In genomic region chr21:44927587-44928461, GRCh38 we compare ENCODE assay signal across 8 cellular contexts. TPM values are rescaled to one million over a fixed set of nuclear protein-coding genes. Genes with fewer than 3 reads are reported as not detected.
DNase-seq lines count a peak whose midpoint lies in the region; FAIRE-seq and TF ChIP-seq lines count a peak whose summit lies in the region.

No MANE protein-coding gene starts in this region.

- H3K36me3 ChIP-seq in OCI-LY7 (ENCODE audit: insufficient read depth, low read length) (no peaks in the 10 kb centered on the region), skeletal muscle satellite cell (ENCODE audit: insufficient read depth, low read length) (no peaks in the 10 kb centered on the region), WERI-Rb-1 (no peaks in the 10 kb centered on the region)

- H3K4me3 ChIP-seq in OCI-LY7 (ENCODE audit: low read depth, low read length, poor library complexity, severe bottlenecking) = peak overlapping the region; percentile 51
- no peak overlapping the region for H3K4me3 ChIP-seq in foreskin fibroblast (ENCODE audit: low read depth in 1 of 2, low read length in 2 of 2)
- H3K4me3 ChIP-seq in skeletal muscle satellite cell (ENCODE audit: low read length) = peak overlapping the region; percentile 57
- H3K4me3 ChIP-seq in WERI-Rb-1 (ENCODE audit: low read depth, low read length) = no peak overlapping the region

- peak overlapping the region; percentile 81 for H3K9ac ChIP-seq in skeletal muscle satellite cell (ENCODE audit: low read depth, low read length)

- peaks cover 2% of the 10 kb centered on the region for H3K36me3 Mint-ChIP-seq in activated T-cell treated with anti-CD3 and anti-CD28 coated beads, Interleukin-2, amount 50 U/mL, for 24 hours (ENCODE audit: low read depth)

- H3K4me3 Mint-ChIP-seq in activated T-cell treated with anti-CD3 and anti-CD28 coated beads, Interleukin-2, amount 50 U/mL, for 24 hours = peak overlapping the region; percentile 78

- no peaks in the 10 kb centered on the region for H3K27me3 Mint-ChIP-seq in activated T-cell treated with anti-CD3 and anti-CD28 coated beads, Interleukin-2, amount 50 U/mL, for 24 hours

- no peak overlapping the region for H2AFZ ChIP-seq in OCI-LY7 (ENCODE audit: low read length)

- no peak overlapping the region for H3K27ac ChIP-seq in OCI-LY7 (ENCODE audit: low read depth, low read length, poor library complexity, severe bottlenecking)
- no peak overlapping the region for H3K27ac ChIP-seq in WERI-Rb-1

- H3K27me3 ChIP-seq in skeletal muscle satellite cell (ENCODE audit: control insufficient read depth, insufficient read depth, low read length) = no peaks in the 10 kb centered on the region
- H3K27me3 ChIP-seq in WERI-Rb-1 (ENCODE audit: insufficient read depth, low read depth, severe bottlenecking) = peaks cover 43% of the 10 kb centered on the region

- CTCF ChIA-PET in OCI-LY7 (lab: Charles Lee; ENCODE audit: unreplicated experiment) = interaction anchor here (0.6 kb wide), 4 partner anchors 8 to 127 kb away, joined by 3 to 5 read pairs (median 3); no protein-coding TSS in a partner anchor

- TF ChIP-seq CTCF in OCI-LY7 (conservative IDR thresholded peaks at IDR 0.05; ENCODE audit: low read length) (no peak), foreskin fibroblast (IDR thresholded peaks at IDR 0.05; ENCODE audit: low read depth, low read length) (no peak), WERI-Rb-1 (IDR thresholded peaks at IDR 0.05; ENCODE audit: low read depth, low read length) (no peak)

- BruUV-seq in OCI-LY7 (replicated peaks; lab: Mats Ljungman, UMichigan) = no TSS peak

- DNase-seq in GM19239 (ENCODE audit: insufficient read length, low spot score) (no peak), OCI-LY7 (ENCODE audit: low spot score) (peak; percentile 73), foreskin fibroblast (peak; percentile 53 to 71), occipital lobe (lab: John Stamatoyannopoulos, UW) (no peak), inferior parietal cortex (ENCODE audit: extremely low spot score) (no peak), WERI-Rb-1 (no peak)
- peak; percentile 87 for DNase-seq in activated T-cell treated with anti-CD3 and anti-CD28 coated beads, Interleukin-2, amount 50 U/mL, for 24 hours

- H3K9me3 ChIP-seq in OCI-LY7 (ENCODE audit: low read length) (no peaks in the 10 kb centered on the region), skeletal muscle satellite cell (replicated peaks; ENCODE audit: low read length) (no peaks in the 10 kb centered on the region), WERI-Rb-1 (ENCODE audit: severe bottlenecking) (peaks cover 10% of the 10 kb centered on the region)

- POLR2A ChIA-PET in OCI-LY7 (lab: Charles Lee) = interaction anchor here (0.6 to 1.1 kb wide), 8 partner anchors 10 to 1395 kb away, joined by 3 to 9 read pairs (median 4); no protein-coding TSS in a partner anchor

- no peaks in the 10 kb centered on the region for H4K20me1 ChIP-seq in OCI-LY7 (ENCODE audit: insufficient read depth, low read length)

- intact Hi-C loops in OCI-LY7 (cut with micrococcal nuclease; ENCODE audit: unreplicated experiment) = no loop called here

- H3K4me1 ChIP-seq in OCI-LY7 (ENCODE audit: insufficient read depth, low read length, poor library complexity, severe bottlenecking) (peaks cover 55% of the 10 kb centered on the region), skeletal muscle satellite cell (ENCODE audit: control insufficient read depth, insufficient read depth, low read length) (peaks cover 73% of the 10 kb centered on the region)

- H3K79me2 ChIP-seq in OCI-LY7 (ENCODE audit: insufficient read depth, low read depth, low read length) = no peaks in the 10 kb centered on the region

- peaks cover 81% of the 10 kb centered on the region for H3K4me1 Mint-ChIP-seq in activated T-cell treated with anti-CD3 and anti-CD28 coated beads, Interleukin-2, amount 50 U/mL, for 24 hours (ENCODE audit: low read depth)

- H3K4me2 ChIP-seq in OCI-LY7 (ENCODE audit: low read length) (peak overlapping the region; percentile 68), skeletal muscle satellite cell (ENCODE audit: low read length) (peak overlapping the region; percentile 78)

- peak; percentile 98 for FAIRE-seq in GM19239 (lab: Jason Lieb, UNC)

- H3K27ac Mint-ChIP-seq in activated T-cell treated with anti-CD3 and anti-CD28 coated beads, Interleukin-2, amount 50 U/mL, for 24 hours = peak overlapping the region; percentile 96

- H3K9me3 Mint-ChIP-seq in activated T-cell treated with anti-CD3 and anti-CD28 coated beads, Interleukin-2, amount 50 U/mL, for 24 hours = no peaks in the 10 kb centered on the region

- no peaks in the 10 kb centered on the region for H3K9me2 ChIP-seq in OCI-LY7 (ENCODE audit: insufficient read depth, low read length)

RNA-seq across cellular contexts. Expression of gene ITGB2, which starts 7.1 kb away (rescaled TPM):
- 4.2 and 11.6 TPM in 2 replicates for total RNA-seq in OCI-LY7 (2014; rRNA removed; shearing (Covaris generic))
- total RNA-seq in OCI-LY7 (2022) (60.8 and 78.9 TPM in 2 replicates), occipital lobe (9.2 TPM)
- total RNA-seq in skeletal muscle satellite cell (2012; rRNA removed) = 1.7 TPM in 1 of 2 replicates, not detected in the other

RNA-seq across cellular contexts. Expression of gene SLX9, which starts 12.0 kb away (rescaled TPM):
- total RNA-seq in OCI-LY7 (2014; rRNA removed; shearing (Covaris generic)) = 18.6 and 37.0 TPM in 2 replicates
- total RNA-seq in OCI-LY7 (2022) (53.3 and 61.6 TPM in 2 replicates), occipital lobe (6.1 TPM)
- 18.1 and 25.6 TPM in 2 replicates for total RNA-seq in skeletal muscle satellite cell (2012; rRNA removed)

RNA-seq across cellular contexts. Expression of gene PTTG1IP, which starts 54.3 kb away (rescaled TPM):
- 38.3 and 38.9 TPM in 2 replicates for total RNA-seq in OCI-LY7 (2014; rRNA removed; shearing (Covaris generic))
- total RNA-seq in OCI-LY7 (2022) (56.3 and 58.1 TPM in 2 replicates), occipital lobe (82.4 TPM)
- 97.6 and 155 TPM in 2 replicates for total RNA-seq in skeletal muscle satellite cell (2012; rRNA removed)

Comparison
In these comparisons a context has a peak if more than half of its experiments do, and no peak if none do; other contexts are left out.
1. DNase-seq: peak in OCI-LY7 (single experiment), activated T-cell treated with anti-CD3 and anti-CD28 coated beads, Interleukin-2, amount 50 U/mL, for 24 hours (single experiment) and foreskin fibroblast (2 of 2); none in GM19239 (single experiment), occipital lobe (single experiment), inferior parietal cortex (single experiment) and WERI-Rb-1 (single experiment).
2. H3K4me3 ChIP-seq: peak in OCI-LY7 (single experiment) and skeletal muscle satellite cell (single experiment); none in foreskin fibroblast (0 of 2) and WERI-Rb-1 (single experiment).